Comparison of ENCODE assay signal across 1 cellular context in the genomic region with DNA sequence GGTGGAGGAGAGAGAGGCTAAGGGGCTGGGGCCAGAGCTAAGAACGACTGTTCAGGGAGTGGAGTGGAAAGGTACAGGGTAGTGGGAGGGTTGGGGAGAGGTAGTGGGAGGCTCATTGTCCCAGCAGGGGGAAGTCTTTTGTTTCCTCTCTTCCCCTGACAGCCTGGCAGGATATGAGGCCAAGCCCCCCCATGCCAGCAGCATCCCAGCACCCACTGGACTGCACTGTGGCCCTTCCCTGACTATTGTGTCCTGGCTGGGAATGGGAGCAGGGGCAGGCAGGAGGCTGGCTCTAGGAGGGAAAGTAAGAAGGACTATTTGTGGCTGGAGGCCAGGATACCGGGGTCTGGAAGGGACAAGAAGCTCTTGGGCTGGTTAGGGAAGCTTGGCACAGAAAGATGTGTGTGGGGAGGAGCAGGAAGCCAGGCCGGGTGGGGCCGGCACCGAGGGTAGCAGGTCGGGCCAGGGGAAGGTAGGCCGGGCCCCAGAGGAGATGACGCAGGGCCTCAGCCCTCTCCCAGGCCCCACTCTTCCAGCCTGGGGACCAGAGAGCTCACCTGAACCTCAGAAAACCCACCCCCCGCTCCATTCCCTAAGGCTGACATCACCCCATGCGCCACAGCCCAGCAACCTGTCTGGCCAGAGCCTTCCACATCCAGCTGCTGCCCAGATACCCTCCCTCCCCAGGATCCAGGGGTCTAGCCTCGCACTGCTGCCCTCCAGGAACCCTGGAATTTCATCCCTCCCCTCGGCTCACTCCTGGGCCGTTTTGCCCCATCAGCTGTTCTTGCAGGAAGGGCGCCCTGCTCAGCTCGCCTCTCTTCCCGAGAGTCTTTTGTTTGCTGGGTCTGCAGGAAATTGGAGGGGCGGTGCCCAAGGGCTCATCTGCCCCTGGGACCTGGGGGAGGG.
TF ChIP-seq lines count a peak whose summit lies in the region.

No MANE protein-coding gene starts in this region.

TF ChIP-seq in HepG2, 621 proteins besides CTCF, POLR2A, EP300 and RAD21 (continued from another document and continues in another):
- TF ChIP-seq, protein P1, sequence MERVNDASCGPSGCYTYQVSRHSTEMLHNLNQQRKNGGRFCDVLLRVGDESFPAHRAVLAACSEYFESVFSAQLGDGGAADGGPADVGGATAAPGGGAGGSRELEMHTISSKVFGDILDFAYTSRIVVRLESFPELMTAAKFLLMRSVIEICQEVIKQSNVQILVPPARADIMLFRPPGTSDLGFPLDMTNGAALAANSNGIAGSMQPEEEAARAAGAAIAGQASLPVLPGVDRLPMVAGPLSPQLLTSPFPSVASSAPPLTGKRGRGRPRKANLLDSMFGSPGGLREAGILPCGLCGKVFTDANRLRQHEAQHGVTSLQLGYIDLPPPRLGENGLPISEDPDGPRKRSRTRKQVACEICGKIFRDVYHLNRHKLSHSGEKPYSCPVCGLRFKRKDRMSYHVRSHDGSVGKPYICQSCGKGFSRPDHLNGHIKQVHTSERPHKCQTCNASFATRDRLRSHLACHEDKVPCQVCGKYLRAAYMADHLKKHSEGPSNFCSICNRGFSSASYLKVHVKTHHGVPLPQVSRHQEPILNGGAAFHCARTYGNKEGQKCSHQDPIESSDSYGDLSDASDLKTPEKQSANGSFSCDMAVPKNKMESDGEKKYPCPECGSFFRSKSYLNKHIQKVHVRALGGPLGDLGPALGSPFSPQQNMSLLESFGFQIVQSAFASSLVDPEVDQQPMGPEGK (CRISPR knock-in tag; IDR thresholded peaks at IDR 0.05) = 0 out of 2 replicates have a peak, but pooled peaks have one; percentile 27
- no peak for TF ChIP-seq ZBTB21 (CRISPR knock-in tag; IDR thresholded peaks at IDR 0.05)
- no peak for TF ChIP-seq ZNF841 (CRISPR knock-in tag; IDR thresholded peaks at IDR 0.05; ENCODE audit: borderline replicate concordance)
- no peak for TF ChIP-seq HES4 (CRISPR knock-in tag; IDR thresholded peaks at IDR 0.05; ENCODE audit: borderline replicate concordance)
- TF ChIP-seq NFYC (CRISPR knock-in tag; IDR thresholded peaks at IDR 0.05) = no peak
- no peak for TF ChIP-seq ZNF570 (CRISPR knock-in tag; IDR thresholded peaks at IDR 0.05; ENCODE audit: borderline replicate concordance)
- no peak for TF ChIP-seq NCOA2 (CRISPR knock-in tag; IDR thresholded peaks at IDR 0.05)
- TF ChIP-seq, protein P2, sequence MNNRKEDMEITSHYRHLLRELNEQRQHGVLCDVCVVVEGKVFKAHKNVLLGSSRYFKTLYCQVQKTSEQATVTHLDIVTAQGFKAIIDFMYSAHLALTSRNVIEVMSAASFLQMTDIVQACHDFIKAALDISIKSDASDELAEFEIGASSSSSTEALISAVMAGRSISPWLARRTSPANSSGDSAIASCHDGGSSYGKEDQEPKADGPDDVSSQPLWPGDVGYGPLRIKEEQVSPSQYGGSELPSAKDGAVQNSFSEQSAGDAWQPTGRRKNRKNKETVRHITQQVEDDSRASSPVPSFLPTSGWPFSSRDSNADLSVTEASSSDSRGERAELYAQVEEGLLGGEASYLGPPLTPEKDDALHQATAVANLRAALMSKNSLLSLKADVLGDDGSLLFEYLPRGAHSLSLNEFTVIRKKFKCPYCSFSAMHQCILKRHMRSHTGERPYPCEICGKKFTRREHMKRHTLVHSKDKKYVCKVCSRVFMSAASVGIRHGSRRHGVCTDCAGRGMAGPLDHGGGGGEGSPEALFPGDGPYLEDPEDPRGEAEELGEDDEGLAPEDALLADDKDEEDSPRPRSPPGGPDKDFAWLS (CRISPR knock-in tag; IDR thresholded peaks at IDR 0.05; ENCODE audit: borderline replicate concordance) = no peak
- peak; percentile 36; the same call in 1 of the 2 replicates for TF ChIP-seq POLR2G (IDR thresholded peaks at IDR 0.05; ENCODE audit: low read depth, low read length)
- no peak for TF ChIP-seq MZF1 (CRISPR knock-in tag; IDR thresholded peaks at IDR 0.05; ENCODE audit: borderline replicate concordance)
- TF ChIP-seq, protein P3, sequence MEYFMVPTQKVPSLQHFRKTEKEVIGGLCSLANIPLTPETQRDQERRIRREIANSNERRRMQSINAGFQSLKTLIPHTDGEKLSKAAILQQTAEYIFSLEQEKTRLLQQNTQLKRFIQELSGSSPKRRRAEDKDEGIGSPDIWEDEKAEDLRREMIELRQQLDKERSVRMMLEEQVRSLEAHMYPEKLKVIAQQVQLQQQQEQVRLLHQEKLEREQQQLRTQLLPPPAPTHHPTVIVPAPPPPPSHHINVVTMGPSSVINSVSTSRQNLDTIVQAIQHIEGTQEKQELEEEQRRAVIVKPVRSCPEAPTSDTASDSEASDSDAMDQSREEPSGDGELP (IDR thresholded peaks at IDR 0.05; ENCODE audit: borderline replicate concordance, low read depth) = peak; percentile 80; the same call in 1 of the 2 replicates
- TF ChIP-seq, protein P4, sequence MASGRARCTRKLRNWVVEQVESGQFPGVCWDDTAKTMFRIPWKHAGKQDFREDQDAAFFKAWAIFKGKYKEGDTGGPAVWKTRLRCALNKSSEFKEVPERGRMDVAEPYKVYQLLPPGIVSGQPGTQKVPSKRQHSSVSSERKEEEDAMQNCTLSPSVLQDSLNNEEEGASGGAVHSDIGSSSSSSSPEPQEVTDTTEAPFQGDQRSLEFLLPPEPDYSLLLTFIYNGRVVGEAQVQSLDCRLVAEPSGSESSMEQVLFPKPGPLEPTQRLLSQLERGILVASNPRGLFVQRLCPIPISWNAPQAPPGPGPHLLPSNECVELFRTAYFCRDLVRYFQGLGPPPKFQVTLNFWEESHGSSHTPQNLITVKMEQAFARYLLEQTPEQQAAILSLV (CRISPR knock-in tag; IDR thresholded peaks at IDR 0.05; ENCODE audit: borderline replicate concordance) = no peak
- TF ChIP-seq, protein P5, sequence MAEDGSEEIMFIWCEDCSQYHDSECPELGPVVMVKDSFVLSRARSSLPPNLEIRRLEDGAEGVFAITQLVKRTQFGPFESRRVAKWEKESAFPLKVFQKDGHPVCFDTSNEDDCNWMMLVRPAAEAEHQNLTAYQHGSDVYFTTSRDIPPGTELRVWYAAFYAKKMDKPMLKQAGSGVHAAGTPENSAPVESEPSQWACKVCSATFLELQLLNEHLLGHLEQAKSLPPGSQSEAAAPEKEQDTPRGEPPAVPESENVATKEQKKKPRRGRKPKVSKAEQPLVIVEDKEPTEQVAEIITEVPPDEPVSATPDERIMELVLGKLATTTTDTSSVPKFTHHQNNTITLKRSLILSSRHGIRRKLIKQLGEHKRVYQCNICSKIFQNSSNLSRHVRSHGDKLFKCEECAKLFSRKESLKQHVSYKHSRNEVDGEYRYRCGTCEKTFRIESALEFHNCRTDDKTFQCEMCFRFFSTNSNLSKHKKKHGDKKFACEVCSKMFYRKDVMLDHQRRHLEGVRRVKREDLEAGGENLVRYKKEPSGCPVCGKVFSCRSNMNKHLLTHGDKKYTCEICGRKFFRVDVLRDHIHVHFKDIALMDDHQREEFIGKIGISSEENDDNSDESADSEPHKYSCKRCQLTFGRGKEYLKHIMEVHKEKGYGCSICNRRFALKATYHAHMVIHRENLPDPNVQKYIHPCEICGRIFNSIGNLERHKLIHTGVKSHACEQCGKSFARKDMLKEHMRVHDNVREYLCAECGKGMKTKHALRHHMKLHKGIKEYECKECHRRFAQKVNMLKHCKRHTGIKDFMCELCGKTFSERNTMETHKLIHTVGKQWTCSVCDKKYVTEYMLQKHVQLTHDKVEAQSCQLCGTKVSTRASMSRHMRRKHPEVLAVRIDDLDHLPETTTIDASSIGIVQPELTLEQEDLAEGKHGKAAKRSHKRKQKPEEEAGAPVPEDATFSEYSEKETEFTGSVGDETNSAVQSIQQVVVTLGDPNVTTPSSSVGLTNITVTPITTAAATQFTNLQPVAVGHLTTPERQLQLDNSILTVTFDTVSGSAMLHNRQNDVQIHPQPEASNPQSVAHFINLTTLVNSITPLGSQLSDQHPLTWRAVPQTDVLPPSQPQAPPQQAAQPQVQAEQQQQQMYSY (CRISPR knock-in tag; IDR thresholded peaks at IDR 0.05) = no peak
- TF ChIP-seq, protein P6, sequence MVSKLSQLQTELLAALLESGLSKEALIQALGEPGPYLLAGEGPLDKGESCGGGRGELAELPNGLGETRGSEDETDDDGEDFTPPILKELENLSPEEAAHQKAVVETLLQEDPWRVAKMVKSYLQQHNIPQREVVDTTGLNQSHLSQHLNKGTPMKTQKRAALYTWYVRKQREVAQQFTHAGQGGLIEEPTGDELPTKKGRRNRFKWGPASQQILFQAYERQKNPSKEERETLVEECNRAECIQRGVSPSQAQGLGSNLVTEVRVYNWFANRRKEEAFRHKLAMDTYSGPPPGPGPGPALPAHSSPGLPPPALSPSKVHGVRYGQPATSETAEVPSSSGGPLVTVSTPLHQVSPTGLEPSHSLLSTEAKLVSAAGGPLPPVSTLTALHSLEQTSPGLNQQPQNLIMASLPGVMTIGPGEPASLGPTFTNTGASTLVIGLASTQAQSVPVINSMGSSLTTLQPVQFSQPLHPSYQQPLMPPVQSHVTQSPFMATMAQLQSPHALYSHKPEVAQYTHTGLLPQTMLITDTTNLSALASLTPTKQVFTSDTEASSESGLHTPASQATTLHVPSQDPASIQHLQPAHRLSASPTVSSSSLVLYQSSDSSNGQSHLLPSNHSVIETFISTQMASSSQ (IDR thresholded peaks at IDR 0.05; ENCODE audit: low read depth) = no peak
- TF ChIP-seq, protein P6 (CRISPR knock-in tag; IDR thresholded peaks at IDR 0.05; ENCODE audit: borderline replicate concordance) = no peak
- TF ChIP-seq, protein P7, sequence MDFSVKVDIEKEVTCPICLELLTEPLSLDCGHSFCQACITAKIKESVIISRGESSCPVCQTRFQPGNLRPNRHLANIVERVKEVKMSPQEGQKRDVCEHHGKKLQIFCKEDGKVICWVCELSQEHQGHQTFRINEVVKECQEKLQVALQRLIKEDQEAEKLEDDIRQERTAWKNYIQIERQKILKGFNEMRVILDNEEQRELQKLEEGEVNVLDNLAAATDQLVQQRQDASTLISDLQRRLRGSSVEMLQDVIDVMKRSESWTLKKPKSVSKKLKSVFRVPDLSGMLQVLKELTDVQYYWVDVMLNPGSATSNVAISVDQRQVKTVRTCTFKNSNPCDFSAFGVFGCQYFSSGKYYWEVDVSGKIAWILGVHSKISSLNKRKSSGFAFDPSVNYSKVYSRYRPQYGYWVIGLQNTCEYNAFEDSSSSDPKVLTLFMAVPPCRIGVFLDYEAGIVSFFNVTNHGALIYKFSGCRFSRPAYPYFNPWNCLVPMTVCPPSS (IDR thresholded peaks at IDR 0.05) = no peak
- TF ChIP-seq PITX1 (CRISPR knock-in tag; IDR thresholded peaks at IDR 0.05) = no peak
- no peak for TF ChIP-seq FOXJ3 (CRISPR knock-in tag; IDR thresholded peaks at IDR 0.05; ENCODE audit: borderline replicate concordance)
- no peak for TF ChIP-seq ADNP (CRISPR knock-in tag; IDR thresholded peaks at IDR 0.05)
- no peak for TF ChIP-seq KDM2A (CRISPR knock-in tag; IDR thresholded peaks at IDR 0.05; ENCODE audit: borderline replicate concordance, low read depth)
- no peak for TF ChIP-seq PAF1 (CRISPR knock-in tag; IDR thresholded peaks at IDR 0.05)
- TF ChIP-seq, protein P8, sequence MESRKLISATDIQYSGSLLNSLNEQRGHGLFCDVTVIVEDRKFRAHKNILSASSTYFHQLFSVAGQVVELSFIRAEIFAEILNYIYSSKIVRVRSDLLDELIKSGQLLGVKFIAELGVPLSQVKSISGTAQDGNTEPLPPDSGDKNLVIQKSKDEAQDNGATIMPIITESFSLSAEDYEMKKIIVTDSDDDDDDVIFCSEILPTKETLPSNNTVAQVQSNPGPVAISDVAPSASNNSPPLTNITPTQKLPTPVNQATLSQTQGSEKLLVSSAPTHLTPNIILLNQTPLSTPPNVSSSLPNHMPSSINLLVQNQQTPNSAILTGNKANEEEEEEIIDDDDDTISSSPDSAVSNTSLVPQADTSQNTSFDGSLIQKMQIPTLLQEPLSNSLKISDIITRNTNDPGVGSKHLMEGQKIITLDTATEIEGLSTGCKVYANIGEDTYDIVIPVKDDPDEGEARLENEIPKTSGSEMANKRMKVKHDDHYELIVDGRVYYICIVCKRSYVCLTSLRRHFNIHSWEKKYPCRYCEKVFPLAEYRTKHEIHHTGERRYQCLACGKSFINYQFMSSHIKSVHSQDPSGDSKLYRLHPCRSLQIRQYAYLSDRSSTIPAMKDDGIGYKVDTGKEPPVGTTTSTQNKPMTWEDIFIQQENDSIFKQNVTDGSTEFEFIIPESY (CRISPR knock-in tag; IDR thresholded peaks at IDR 0.05) = no peak
- TF ChIP-seq MBD4 (IDR thresholded peaks at IDR 0.05; ENCODE audit: borderline replicate concordance, low read length) = no peak
- TF ChIP-seq, protein P9, sequence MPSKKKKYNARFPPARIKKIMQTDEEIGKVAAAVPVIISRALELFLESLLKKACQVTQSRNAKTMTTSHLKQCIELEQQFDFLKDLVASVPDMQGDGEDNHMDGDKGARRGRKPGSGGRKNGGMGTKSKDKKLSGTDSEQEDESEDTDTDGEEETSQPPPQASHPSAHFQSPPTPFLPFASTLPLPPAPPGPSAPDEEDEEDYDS (CRISPR knock-in tag; IDR thresholded peaks at IDR 0.05) = no peak
- TF ChIP-seq ZNF879 (CRISPR knock-in tag; IDR thresholded peaks at IDR 0.05) = peak; percentile 78; the same call in 1 of the 2 replicates
- TF ChIP-seq RARA (CRISPR knock-in tag; IDR thresholded peaks at IDR 0.05) = no peak
- TF ChIP-seq, protein P10, sequence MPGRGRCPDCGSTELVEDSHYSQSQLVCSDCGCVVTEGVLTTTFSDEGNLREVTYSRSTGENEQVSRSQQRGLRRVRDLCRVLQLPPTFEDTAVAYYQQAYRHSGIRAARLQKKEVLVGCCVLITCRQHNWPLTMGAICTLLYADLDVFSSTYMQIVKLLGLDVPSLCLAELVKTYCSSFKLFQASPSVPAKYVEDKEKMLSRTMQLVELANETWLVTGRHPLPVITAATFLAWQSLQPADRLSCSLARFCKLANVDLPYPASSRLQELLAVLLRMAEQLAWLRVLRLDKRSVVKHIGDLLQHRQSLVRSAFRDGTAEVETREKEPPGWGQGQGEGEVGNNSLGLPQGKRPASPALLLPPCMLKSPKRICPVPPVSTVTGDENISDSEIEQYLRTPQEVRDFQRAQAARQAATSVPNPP (CRISPR knock-in tag; IDR thresholded peaks at IDR 0.05) = no peak
- no peak for TF ChIP-seq KLF15 (CRISPR knock-in tag; IDR thresholded peaks at IDR 0.05; ENCODE audit: borderline replicate concordance)
- TF ChIP-seq, protein P11, sequence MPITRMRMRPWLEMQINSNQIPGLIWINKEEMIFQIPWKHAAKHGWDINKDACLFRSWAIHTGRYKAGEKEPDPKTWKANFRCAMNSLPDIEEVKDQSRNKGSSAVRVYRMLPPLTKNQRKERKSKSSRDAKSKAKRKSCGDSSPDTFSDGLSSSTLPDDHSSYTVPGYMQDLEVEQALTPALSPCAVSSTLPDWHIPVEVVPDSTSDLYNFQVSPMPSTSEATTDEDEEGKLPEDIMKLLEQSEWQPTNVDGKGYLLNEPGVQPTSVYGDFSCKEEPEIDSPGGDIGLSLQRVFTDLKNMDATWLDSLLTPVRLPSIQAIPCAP (CRISPR knock-in tag; IDR thresholded peaks at IDR 0.05; ENCODE audit: low read depth) = no peak
- TF ChIP-seq MXI1 (IDR thresholded peaks at IDR 0.05; ENCODE audit: borderline replicate concordance, low read depth, low read length) = no peak
- no peak for TF ChIP-seq ZNF569 (CRISPR knock-in tag; IDR thresholded peaks at IDR 0.05; ENCODE audit: borderline replicate concordance)
- TF ChIP-seq KDM4B (CRISPR knock-in tag; IDR thresholded peaks at IDR 0.05) = no peak
- TF ChIP-seq ZNF737 (CRISPR knock-in tag; IDR thresholded peaks at IDR 0.05; ENCODE audit: borderline replicate concordance) = no peak
- TF ChIP-seq ZNF251 (CRISPR knock-in tag; IDR thresholded peaks at IDR 0.05) = no peak
